ENCODE assay signal across 8 cellular contexts in the genomic region with DNA sequence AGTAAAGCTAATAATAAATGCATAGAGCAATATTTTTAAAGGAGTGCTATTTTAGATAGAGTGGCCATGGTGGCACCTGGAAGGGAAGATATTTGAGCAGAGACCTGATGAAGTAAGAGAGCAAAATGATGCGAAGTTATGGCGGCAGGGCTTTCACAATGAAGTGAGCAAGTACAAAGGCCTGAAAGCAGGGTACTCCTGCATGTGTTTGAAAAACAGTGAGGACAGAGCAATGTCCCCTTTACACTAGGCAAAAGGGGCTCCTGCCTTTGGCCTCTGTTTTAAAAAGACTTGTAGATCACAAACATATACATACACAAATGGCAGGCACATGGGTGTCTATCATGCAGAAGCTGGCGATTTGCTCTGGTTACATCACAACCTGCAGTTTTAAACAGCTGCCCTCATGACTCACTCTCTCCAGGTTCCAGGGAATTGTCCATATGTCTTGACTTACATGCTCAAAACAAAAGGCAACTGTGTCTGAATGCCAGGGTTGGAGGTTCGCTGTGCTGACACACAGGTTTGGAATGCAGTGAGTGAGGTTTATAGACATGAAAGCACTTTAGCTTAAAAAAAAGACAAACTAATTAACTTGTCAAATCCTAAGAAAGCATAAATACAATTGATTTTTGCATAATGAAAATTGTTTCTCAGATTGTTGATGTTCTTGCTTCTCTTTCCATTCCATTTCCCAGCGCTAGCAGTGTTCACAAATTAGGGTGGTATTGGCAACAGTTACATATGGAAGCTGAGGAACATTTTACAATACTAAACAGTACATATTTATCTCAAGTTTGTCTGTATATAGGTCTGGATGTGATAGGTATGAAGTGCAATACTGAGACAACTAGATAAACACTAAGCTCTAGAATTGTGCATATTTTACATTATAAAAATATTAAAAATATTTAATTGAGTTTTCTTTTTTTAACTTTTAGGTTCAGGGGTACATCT.
DNase-seq lines count a peak whose midpoint lies in the region; ATAC-seq and TF ChIP-seq lines count a peak whose summit lies in the region.

No MANE protein-coding gene starts in this region.

- intact Hi-C loops in stomach (cut with DNase I; ENCODE audit: low total_unique reads) (no loop called here), esophagus squamous epithelium (cut with DNase I) (no loop called here)

- H3K4me3 ChIP-seq in fibroblast of the aortic adventitia (ENCODE audit: low read depth, low read length) (no peak overlapping the region), stomach (no peak overlapping the region), esophagus squamous epithelium (no peak overlapping the region)

- no peak for TF ChIP-seq EP300 in stomach (IDR thresholded peaks at IDR 0.05)

- 55 to 65% (median 62%) methylated on average over 5 of the region's 5 CpGs for WGBS in stomach, 5 donors
- 52 to 54% methylated on average over 5 of the region's 5 CpGs for WGBS in esophagus squamous epithelium, 2 donors

- DNase-seq in NCI-H82 (lab: John Stamatoyannopoulos, UW) (peak; percentile 26), NCI-H82 treated with DMSO at 0.1 percent for 48 hours (lab: John Stamatoyannopoulos, UW; ENCODE audit: unreplicated experiment) (no peak), RPMI7951 (ENCODE audit: low read depth) (peak; percentile 99), fibroblast of the aortic adventitia (ENCODE audit: low read depth) (peak; percentile 99), stomach (peak; percentile 47), esophagus squamous epithelium (lab: John Stamatoyannopoulos, UW) (no peak)

- no peak for TF ChIP-seq POLR2A in stomach (IDR thresholded peaks at IDR 0.05)
- TF ChIP-seq POLR2A in esophagus squamous epithelium (IDR thresholded peaks at IDR 0.05): no peak

- H3K9me3 ChIP-seq in stomach (no peaks in the 10 kb centered on the region), esophagus squamous epithelium (no peaks in the 10 kb centered on the region)

- no peaks in the 10 kb centered on the region for H3K27me3 ChIP-seq in stomach
- no peaks in the 10 kb centered on the region for H3K27me3 ChIP-seq in esophagus squamous epithelium

- ATAC-seq in GM18498 (IDR thresholded peaks at IDR 0.05; ENCODE audit: unreplicated experiment) (no peak), HG03342 (IDR thresholded peaks at IDR 0.05; ENCODE audit: unreplicated experiment) (no peak)

- H3K27ac ChIP-seq in stomach (no peak overlapping the region), esophagus squamous epithelium (no peak overlapping the region)

- H3K36me3 ChIP-seq in stomach (no peaks in the 10 kb centered on the region), esophagus squamous epithelium (no peaks in the 10 kb centered on the region)

- H3K4me1 ChIP-seq in stomach (no peaks in the 10 kb centered on the region), esophagus squamous epithelium (peaks cover 0 to 9% (median 0%) of the 10 kb centered on the region in 3 donors)

- TF ChIP-seq CTCF in fibroblast of the aortic adventitia (IDR thresholded peaks at IDR 0.05; ENCODE audit: insufficient read depth, low read length) (no peak), stomach (IDR thresholded peaks at IDR 0.05) (no peak), esophagus squamous epithelium (IDR thresholded peaks at IDR 0.05) (no peak)

Comparison
In these comparisons a context has a peak if more than half of its experiments do, and no peak if none do; other contexts are left out.
1. DNase-seq: peak in NCI-H82 (single experiment), RPMI7951 (single experiment), fibroblast of the aortic adventitia (single experiment) and stomach (single experiment); none in NCI-H82 treated with DMSO at 0.1 percent for 48 hours (single experiment) and esophagus squamous epithelium (single experiment).